11 cellular contexts compared by ENCODE assay signal in the genomic region with DNA sequence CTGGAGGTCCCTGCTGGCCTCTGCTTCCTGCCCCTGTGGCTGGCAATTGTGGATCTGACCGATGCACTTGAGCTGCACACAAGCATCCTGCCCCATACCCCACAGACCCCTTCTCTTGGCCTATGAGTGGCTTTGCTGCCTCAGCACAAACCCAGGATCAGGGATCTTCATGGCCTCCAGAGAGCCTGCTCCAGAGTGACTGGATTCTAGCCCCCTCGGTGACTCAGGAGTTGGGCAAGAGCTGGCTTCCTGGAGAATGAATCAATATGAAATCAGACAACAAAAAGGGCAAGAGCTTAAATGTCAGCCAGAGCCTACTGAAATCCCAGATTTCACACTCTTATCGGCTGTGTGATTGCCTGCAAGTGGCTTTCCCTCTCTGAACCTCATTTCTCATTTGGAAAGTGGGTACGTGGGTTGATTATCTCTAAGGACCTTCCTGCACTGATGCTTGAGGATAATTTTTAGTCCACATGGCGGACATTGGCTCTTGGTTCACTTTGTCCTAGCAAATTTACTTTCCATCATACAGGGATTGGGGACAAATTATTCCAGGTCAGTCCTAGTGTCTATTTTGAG.
A peak's percentile ranks its signal among the peaks of the same experiment; 100 is the strongest.
DNase-seq lines count a peak whose midpoint lies in the region; ATAC-seq and TF ChIP-seq lines count a peak whose summit lies in the region.
"Had no signal": no experiment of that assay in that cellular context is flagged by ENCODE, and none has a peak within 500 bp of the region (broad histone marks: within the 10 kb centered on the region; RNA-seq: fewer than 3 reads in every experiment).

No MANE protein-coding gene starts in this region.

- TF ChIP-seq CTCF in fibroblast of the aortic adventitia (IDR thresholded peaks at IDR 0.05; ENCODE audit: insufficient read depth, low read length) (no peak), smooth muscle cell (IDR thresholded peaks at IDR 0.05; ENCODE audit: borderline replicate concordance, insufficient read depth, poor library complexity, severe bottlenecking) (no peak)

- H3K4me3 Mint-ChIP-seq in stimulated activated naive B cell treated with anti-CD40 and anti-IgM and Interleukin-4, amounts not matched to agents 10 μg/mL and 1 μg/mL and 100 μg/mL, for 72 hours = no peak overlapping the region
- H3K4me3 Mint-ChIP-seq: activated T-cell treated with anti-CD3 and anti-CD28 coated beads, Interleukin-2, amount 50 U/mL, for 24 hours had no signal

- H3K27me3 ChIP-seq in smooth muscle cell (ENCODE audit: low read depth) = peaks cover 2% of the 10 kb centered on the region

- H3K4me3 ChIP-seq in fibroblast of the aortic adventitia (ENCODE audit: low read depth, low read length) (no peak overlapping the region), smooth muscle cell (no peak overlapping the region)

- H3K36me3 Mint-ChIP-seq in stimulated activated naive B cell treated with anti-CD40 and anti-IgM and Interleukin-4, amounts not matched to agents 10 μg/mL and 1 μg/mL and 100 μg/mL, for 72 hours = no peaks in the 10 kb centered on the region

- DNase-seq in GOT3 (lab: John Stamatoyannopoulos, UW) (peak; percentile 45), fibroblast of the aortic adventitia (ENCODE audit: low read depth) (peak; percentile 90), smooth muscle cell (lab: John Stamatoyannopoulos, UW; ENCODE audit: unreplicated experiment) (no peak)
- DNase-seq in stimulated activated naive B cell treated with anti-CD40 and anti-IgM and Interleukin-4, amounts not matched to agents 10 μg/mL and 1 μg/mL and 100 μg/mL, for 72 hours = no peak
- DNase-seq in stimulated activated CD8-positive, alpha-beta memory T cell treated with anti-CD3 and anti-CD28 coated beads, Interleukin-4, amount 100 ng/mL, for 48 hours = no peak
- DNase-seq: activated T-cell treated with anti-CD3 and anti-CD28 coated beads, Interleukin-2, amount 50 U/mL, for 24 hours; hippocampal formation; stimulated activated CD4-positive, alpha-beta T cell treated with anti-CD3 and anti-CD28 coated beads, Interleukin-12 subunit alpha, Interleukin-12 subunit beta, amount 100 ng/mL, for 4 hours had no signal

- H3F3A ChIP-seq in smooth muscle cell (ENCODE audit: low read depth) = no peaks in the 10 kb centered on the region

- peaks cover 6% of the 10 kb centered on the region for H3K4me1 ChIP-seq in smooth muscle cell (ENCODE audit: low read depth)

- H3K79me2 ChIP-seq in smooth muscle cell (ENCODE audit: low read depth) = no peaks in the 10 kb centered on the region

- H3K27ac Mint-ChIP-seq in stimulated activated naive B cell treated with anti-CD40 and anti-IgM and Interleukin-4, amounts not matched to agents 10 μg/mL and 1 μg/mL and 100 μg/mL, for 72 hours = no peak overlapping the region
- H3K27ac Mint-ChIP-seq: activated T-cell treated with anti-CD3 and anti-CD28 coated beads, Interleukin-2, amount 50 U/mL, for 24 hours had no signal

- peaks cover 0 to 8% of the 10 kb centered on the region in 2 donors for H3K27me3 Mint-ChIP-seq in stimulated activated naive B cell treated with anti-CD40 and anti-IgM and Interleukin-4, amounts not matched to agents 10 μg/mL and 1 μg/mL and 100 μg/mL, for 72 hours

- peak overlapping the region; percentile 46 for H3K4me2 ChIP-seq in smooth muscle cell

- H3K4me1 Mint-ChIP-seq in stimulated activated naive B cell treated with anti-CD40 and anti-IgM and Interleukin-4, amounts not matched to agents 10 μg/mL and 1 μg/mL and 100 μg/mL, for 72 hours = peaks cover 0 to 4% of the 10 kb centered on the region in 2 donors

- ATAC-seq in SK-N-SH treated with all-trans-retinoic acid at 6 μM for 48 hours (peak; percentile 86), GM19328 (IDR thresholded peaks at IDR 0.05; ENCODE audit: unreplicated experiment) (no peak), HG03521 (IDR thresholded peaks at IDR 0.05; ENCODE audit: unreplicated experiment) (no peak)
- ATAC-seq in stimulated activated naive B cell treated with anti-CD40 and anti-IgM and Interleukin-4, amounts not matched to agents 10 μg/mL and 1 μg/mL and 100 μg/mL, for 72 hours (replicated peaks) = no peak

- no peak overlapping the region for H2AFZ ChIP-seq in smooth muscle cell (ENCODE audit: low read depth)

- H3K9ac ChIP-seq in smooth muscle cell (ENCODE audit: low read depth) = no peak overlapping the region

- H4K20me1 ChIP-seq in smooth muscle cell (ENCODE audit: low read depth) = no peaks in the 10 kb centered on the region

- H3K9me3 ChIP-seq in smooth muscle cell (replicated peaks; ENCODE audit: low read depth) = no peaks in the 10 kb centered on the region

- 38% methylated on average over 5 of the region's 5 CpGs for WGBS in smooth muscle cell (ENCODE audit: low lambda C conversion rate)

- no peaks in the 10 kb centered on the region for H3K36me3 ChIP-seq in smooth muscle cell (ENCODE audit: low read depth)

- peak overlapping the region; percentile 75 for H3K27ac ChIP-seq in smooth muscle cell (ENCODE audit: low read depth)

- H3K9me3 Mint-ChIP-seq in stimulated activated naive B cell treated with anti-CD40 and anti-IgM and Interleukin-4, amounts not matched to agents 10 μg/mL and 1 μg/mL and 100 μg/mL, for 72 hours = peaks cover 7 to 9% of the 10 kb centered on the region in 2 donors

TF ChIP-seq in SK-N-SH treated with all-trans-retinoic acid at 6 μM for 48 hours, 23 proteins besides CTCF, POLR2A, EP300 and RAD21:
- no peak for TF ChIP-seq ARNTL (CRISPR knock-in tag; IDR thresholded peaks at IDR 0.05; ENCODE audit: borderline replicate concordance, low read depth)
- no peak for TF ChIP-seq PPARA (CRISPR knock-in tag; IDR thresholded peaks at IDR 0.05; ENCODE audit: borderline replicate concordance)
- TF ChIP-seq ZFP3 (CRISPR knock-in tag; IDR thresholded peaks at IDR 0.05) = no peak
- TF ChIP-seq, protein P1, sequence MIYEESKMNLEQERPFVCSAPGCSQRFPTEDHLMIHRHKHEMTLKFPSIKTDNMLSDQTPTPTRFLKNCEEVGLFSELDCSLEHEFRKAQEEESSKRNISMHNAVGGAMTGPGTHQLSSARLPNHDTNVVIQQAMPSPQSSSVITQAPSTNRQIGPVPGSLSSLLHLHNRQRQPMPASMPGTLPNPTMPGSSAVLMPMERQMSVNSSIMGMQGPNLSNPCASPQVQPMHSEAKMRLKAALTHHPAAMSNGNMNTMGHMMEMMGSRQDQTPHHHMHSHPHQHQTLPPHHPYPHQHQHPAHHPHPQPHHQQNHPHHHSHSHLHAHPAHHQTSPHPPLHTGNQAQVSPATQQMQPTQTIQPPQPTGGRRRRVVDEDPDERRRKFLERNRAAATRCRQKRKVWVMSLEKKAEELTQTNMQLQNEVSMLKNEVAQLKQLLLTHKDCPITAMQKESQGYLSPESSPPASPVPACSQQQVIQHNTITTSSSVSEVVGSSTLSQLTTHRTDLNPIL (CRISPR knock-in tag; IDR thresholded peaks at IDR 0.05; ENCODE audit: low read depth) = no peak
- no peak for TF ChIP-seq RARB (CRISPR knock-in tag; IDR thresholded peaks at IDR 0.05)

Comparison
In these comparisons a context has a peak if more than half of its experiments do, and no peak if none do; other contexts are left out.
1. DNase-seq: peak in GOT3 (single experiment) and fibroblast of the aortic adventitia (single experiment); none in smooth muscle cell (single experiment), stimulated activated naive B cell treated with anti-CD40 and anti-IgM and Interleukin-4, amounts not matched to agents 10 μg/mL and 1 μg/mL and 100 μg/mL, for 72 hours (single experiment) and stimulated activated CD8-positive, alpha-beta memory T cell treated with anti-CD3 and anti-CD28 coated beads, Interleukin-4, amount 100 ng/mL, for 48 hours (single experiment).